13 cellular contexts compared by ENCODE assay signal in the genomic region with DNA sequence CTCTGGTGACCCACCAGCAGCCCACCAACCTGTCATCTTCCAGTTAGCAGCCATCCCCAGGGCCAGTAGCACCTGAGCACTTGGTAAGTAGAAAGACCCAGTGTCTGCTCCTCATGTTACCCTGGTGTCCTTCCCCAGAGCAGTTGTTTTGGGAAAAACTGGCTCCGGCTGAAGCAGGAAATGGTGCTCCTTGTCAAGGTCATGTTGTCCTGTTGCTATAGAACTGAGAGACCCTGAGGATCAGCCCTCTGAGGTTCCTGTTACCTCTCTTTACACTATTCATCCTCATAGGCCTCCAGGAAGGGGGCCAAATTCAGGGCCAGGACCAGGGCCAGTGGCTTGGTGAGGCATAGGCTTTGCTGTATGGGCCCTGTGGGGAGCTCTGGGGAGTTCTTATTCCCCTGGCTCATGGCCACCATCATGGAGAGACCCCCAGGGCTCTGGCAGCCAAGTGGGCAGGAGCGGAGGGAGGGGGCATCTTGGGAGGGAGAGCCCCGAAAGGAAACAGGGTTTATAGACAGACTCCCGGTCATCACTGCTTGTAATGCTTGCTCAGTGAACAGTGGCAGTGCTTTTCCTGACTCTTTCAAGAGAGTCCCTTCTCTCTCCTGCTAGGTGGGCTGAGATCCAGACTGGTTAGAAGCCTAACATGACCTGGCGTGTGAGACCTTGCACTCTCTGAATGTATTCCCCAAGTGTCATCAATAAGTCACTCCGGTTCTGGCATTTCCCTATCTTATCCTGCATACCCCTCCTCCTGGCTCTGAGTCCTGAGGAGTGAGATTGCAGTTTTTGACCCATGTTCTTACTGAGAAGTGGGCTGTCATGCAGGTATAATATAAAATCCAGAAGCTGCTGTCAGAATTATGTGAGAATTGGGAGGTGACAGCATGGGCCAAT. TPM values are rescaled to one million over a fixed set of nuclear protein-coding genes. Genes with fewer than 3 reads are reported as not detected.
DNase-seq lines count a peak whose midpoint lies in the region; ATAC-seq and TF ChIP-seq lines count a peak whose summit lies in the region.
"Had no signal": no experiment of that assay in that cellular context is flagged by ENCODE, and none has a peak within 500 bp of the region (broad histone marks: within the 10 kb centered on the region; RNA-seq: fewer than 3 reads in every experiment).

No MANE protein-coding gene starts in this region.

- no peaks in the 10 kb centered on the region for H3K9me3 Mint-ChIP-seq in activated naive CD4-positive, alpha-beta T cell treated with anti-CD3 and anti-CD28 coated beads, Interleukin-2, amount 50 U/mL, for 24 hours
- no peaks in the 10 kb centered on the region for H3K9me3 Mint-ChIP-seq in activated naive CD4-positive, alpha-beta T cell treated with anti-CD3 and anti-CD28 coated beads, Interleukin-2, amount 50 U/mL, for 72 hours
- H3K9me3 Mint-ChIP-seq in activated CD8-positive, alpha-beta T cell treated with anti-CD3 and anti-CD28 coated beads, Interleukin-2, amount 10 ng/mL, durations not matched to agents 7 days and 5 days (ENCODE audit: insufficient read depth) = no peaks in the 10 kb centered on the region
- H3K9me3 Mint-ChIP-seq: H9 had no signal

- H3K27ac ChIP-seq in left lung (peak overlapping the region; percentile 3 to 46), upper lobe of left lung (peak overlapping the region in 3 of 4 donors; percentile 46 to 66 (median 66)), gastroesophageal sphincter (no peak overlapping the region)
- H3K27ac ChIP-seq: SK-N-MC had no signal

- intact Hi-C loops in left lung (cut with DNase I) = no loop called here

- 76 to 89% methylated on average over 5 to 6 of the region's 6 CpGs for WGBS in upper lobe of left lung, 2 donors
- 77 to 100% methylated on average over 2 to 3 of the region's 6 CpGs for WGBS in gastroesophageal sphincter (ENCODE audit: low coverage in 1 of 2), 2 donors

- TF ChIP-seq EP300 in upper lobe of left lung (IDR thresholded peaks at IDR 0.05) = no peak
- TF ChIP-seq EP300 in gastroesophageal sphincter (IDR thresholded peaks at IDR 0.05) = no peak

- ATAC-seq in activated naive CD4-positive, alpha-beta T cell treated with anti-CD3 and anti-CD28 coated beads, Interleukin-2, amount 50 U/mL, for 72 hours = no peak
- ATAC-seq in activated CD8-positive, alpha-beta T cell treated with anti-CD3 and anti-CD28 coated beads, Interleukin-2, amount 10 ng/mL, durations not matched to agents 7 days and 5 days = no peak
- ATAC-seq in left lung = no peak
- ATAC-seq in upper lobe of left lung (ENCODE audit: low FRiP score in 2 of 2) = no peak
- no peak for ATAC-seq in gastroesophageal sphincter

- no peak overlapping the region for H3K4me3 Mint-ChIP-seq in activated naive CD4-positive, alpha-beta T cell treated with anti-CD3 and anti-CD28 coated beads, Interleukin-2, amount 50 U/mL, for 24 hours
- no peak overlapping the region for H3K4me3 Mint-ChIP-seq in activated CD8-positive, alpha-beta T cell treated with anti-CD3 and anti-CD28 coated beads, Interleukin-2, amount 10 ng/mL, durations not matched to agents 7 days and 5 days
- H3K4me3 Mint-ChIP-seq: H9 had no signal

- POLR2A ChIA-PET in activated CD8-positive, alpha-beta T cell treated with anti-CD3 and anti-CD28 coated beads, Interleukin-2, amount 10 ng/mL, durations not matched to agents 7 days and 5 days (lab: Charles Lee) = interaction anchor here (0.9 to 1.4 kb wide), 2 partner anchors 11 to 24 kb away, joined by 3 to 6 read pairs; no protein-coding TSS in a partner anchor

- TF ChIP-seq POLR2A in upper lobe of left lung (IDR thresholded peaks at IDR 0.05) = no peak
- no peak for TF ChIP-seq POLR2A in gastroesophageal sphincter (IDR thresholded peaks at IDR 0.05)

- H3K9me3 ChIP-seq in left lung (no peaks in the 10 kb centered on the region), upper lobe of left lung (no peaks in the 10 kb centered on the region), gastroesophageal sphincter (no peaks in the 10 kb centered on the region)
- H3K9me3 ChIP-seq: BE2C had no signal

- H3K4me1 Mint-ChIP-seq in activated naive CD4-positive, alpha-beta T cell treated with anti-CD3 and anti-CD28 coated beads, Interleukin-2, amount 50 U/mL, for 24 hours = peaks cover 76% of the 10 kb centered on the region
- peaks cover 65% of the 10 kb centered on the region for H3K4me1 Mint-ChIP-seq in activated CD8-positive, alpha-beta T cell treated with anti-CD3 and anti-CD28 coated beads, Interleukin-2, amount 10 ng/mL, durations not matched to agents 7 days and 5 days (ENCODE audit: low read depth)

- H3K36me3 Mint-ChIP-seq in activated naive CD4-positive, alpha-beta T cell treated with anti-CD3 and anti-CD28 coated beads, Interleukin-2, amount 50 U/mL, for 24 hours = peaks cover 1% of the 10 kb centered on the region
- H3K36me3 Mint-ChIP-seq in activated naive CD4-positive, alpha-beta T cell treated with anti-CD3 and anti-CD28 coated beads, Interleukin-2, amount 50 U/mL, for 72 hours = no peaks in the 10 kb centered on the region
- peaks cover 36% of the 10 kb centered on the region for H3K36me3 Mint-ChIP-seq in activated CD8-positive, alpha-beta T cell treated with anti-CD3 and anti-CD28 coated beads, Interleukin-2, amount 10 ng/mL, durations not matched to agents 7 days and 5 days (ENCODE audit: low read depth)

- H3K27ac Mint-ChIP-seq in activated naive CD4-positive, alpha-beta T cell treated with anti-CD3 and anti-CD28 coated beads, Interleukin-2, amount 50 U/mL, for 24 hours = peak overlapping the region; percentile 60
- H3K27ac Mint-ChIP-seq in activated naive CD4-positive, alpha-beta T cell treated with anti-CD3 and anti-CD28 coated beads, Interleukin-2, amount 50 U/mL, for 72 hours = peak overlapping the region in 1 of 2 donors; percentile 49
- H3K27ac Mint-ChIP-seq in activated CD8-positive, alpha-beta T cell treated with anti-CD3 and anti-CD28 coated beads, Interleukin-2, amount 10 ng/mL, durations not matched to agents 7 days and 5 days = peak overlapping the region; percentile 87

- H3K4me1 ChIP-seq in left lung = peaks cover 9 to 15% of the 10 kb centered on the region in 2 donors
- peaks cover 2 to 27% (median 14%) of the 10 kb centered on the region in 4 donors for H3K4me1 ChIP-seq in upper lobe of left lung
- H3K4me1 ChIP-seq in gastroesophageal sphincter = peaks cover 0 to 21% (median 0%) of the 10 kb centered on the region in 3 donors

- DNase-seq in activated naive CD4-positive, alpha-beta T cell treated with anti-CD3 and anti-CD28 coated beads, Interleukin-2, amount 50 U/mL, for 72 hours (ENCODE audit: low spot score in 2 of 2) = no peak
- DNase-seq in activated CD8-positive, alpha-beta T cell treated with anti-CD3 and anti-CD28 coated beads, Interleukin-2, amount 10 ng/mL, durations not matched to agents 7 days and 5 days = no peak
- DNase-seq in left lung = no peak
- DNase-seq in upper lobe of left lung = no peak
- DNase-seq in 8988T = no peak
- DNase-seq in activated gamma-delta T cell (lab: John Stamatoyannopoulos, UW) = no peak
- DNase-seq: H9, NCI-H446 had no signal

- TF ChIP-seq CTCF in left lung (IDR thresholded peaks at IDR 0.05) = no peak
- TF ChIP-seq CTCF in upper lobe of left lung (IDR thresholded peaks at IDR 0.05) = no peak
- no peak for TF ChIP-seq CTCF in gastroesophageal sphincter (IDR thresholded peaks at IDR 0.05)

- no peaks in the 10 kb centered on the region for H3K27me3 Mint-ChIP-seq in activated naive CD4-positive, alpha-beta T cell treated with anti-CD3 and anti-CD28 coated beads, Interleukin-2, amount 50 U/mL, for 24 hours
- H3K27me3 Mint-ChIP-seq in activated CD8-positive, alpha-beta T cell treated with anti-CD3 and anti-CD28 coated beads, Interleukin-2, amount 10 ng/mL, durations not matched to agents 7 days and 5 days (ENCODE audit: low read depth) = no peaks in the 10 kb centered on the region

- H3K36me3 ChIP-seq in left lung (no peaks in the 10 kb centered on the region), upper lobe of left lung (no peaks in the 10 kb centered on the region), gastroesophageal sphincter (peaks cover 0 to 9% of the 10 kb centered on the region in 2 donors)
- H3K36me3 ChIP-seq: BE2C had no signal

- no peak overlapping the region for H3K4me3 ChIP-seq in left lung
- H3K4me3 ChIP-seq in upper lobe of left lung = no peak overlapping the region
- no peak overlapping the region for H3K4me3 ChIP-seq in gastroesophageal sphincter
- H3K4me3 ChIP-seq: lung, SK-N-MC had no signal

- CTCF ChIA-PET in activated CD8-positive, alpha-beta T cell treated with anti-CD3 and anti-CD28 coated beads, Interleukin-2, amount 10 ng/mL, durations not matched to agents 7 days and 5 days (lab: Charles Lee) = interaction anchor here (1.0 to 2.1 kb wide), 6 partner anchors 9 to 59 kb away, joined by 4 to 10 read pairs (median 5); partner anchors contain the start of gene FANCE

- H3K27me3 ChIP-seq in left lung (no peaks in the 10 kb centered on the region), upper lobe of left lung (no peaks in the 10 kb centered on the region), gastroesophageal sphincter (no peaks in the 10 kb centered on the region)
- H3K27me3 ChIP-seq: BE2C had no signal

RNA-seq across cellular contexts. Expression of gene PPARD, which starts 50.7 kb away (rescaled TPM):
- total RNA-seq in activated naive CD4-positive, alpha-beta T cell treated with anti-CD3 and anti-CD28 coated beads, Interleukin-2, amount 50 U/mL, for 72 hours = 10 to 100 TPM; 23.2 to 25.1 TPM
- total RNA-seq in activated CD8-positive, alpha-beta T cell treated with anti-CD3 and anti-CD28 coated beads, Interleukin-2, amount 10 ng/mL, durations not matched to agents 7 days and 5 days = 10 to 100 TPM; 36.3 to 36.7 TPM
- total RNA-seq in left lung = 10 to 100 TPM; 23.5 to 28.4 TPM
- 10 to 100 TPM; 14.8 to 48.2 (median 31.5) TPM for total RNA-seq in upper lobe of left lung
- total RNA-seq in gastroesophageal sphincter = 10 to 100 TPM; 10.3 to 16.0 (median 13.3) TPM

RNA-seq across cellular contexts. Expression of gene FANCE, which starts 59.1 kb away (rescaled TPM):
- total RNA-seq in activated naive CD4-positive, alpha-beta T cell treated with anti-CD3 and anti-CD28 coated beads, Interleukin-2, amount 50 U/mL, for 72 hours = 10 to 100 TPM; 14.3 to 14.7 TPM
- 10 to 100 TPM; 20.4 to 21.9 TPM for total RNA-seq in activated CD8-positive, alpha-beta T cell treated with anti-CD3 and anti-CD28 coated beads, Interleukin-2, amount 10 ng/mL, durations not matched to agents 7 days and 5 days
- total RNA-seq in left lung (1 to 10 TPM; 5.4 to 7.9 TPM), upper lobe of left lung (10 to 100 TPM in 3 of 6 donors, 1 to 10 TPM in 3; 6.1 to 13.3 (median 9.3) TPM), gastroesophageal sphincter (1 to 10 TPM; 2.6 to 5.0 (median 3.8) TPM)

Comparison
In these comparisons a context has a peak if more than half of its experiments do, and no peak if none do; other contexts are left out.
1. H3K27ac ChIP-seq: peak in left lung (2 of 2) and upper lobe of left lung (3 of 4); none in gastroesophageal sphincter (0 of 4).